30 cellular contexts compared by ENCODE assay signal in the genomic region with DNA sequence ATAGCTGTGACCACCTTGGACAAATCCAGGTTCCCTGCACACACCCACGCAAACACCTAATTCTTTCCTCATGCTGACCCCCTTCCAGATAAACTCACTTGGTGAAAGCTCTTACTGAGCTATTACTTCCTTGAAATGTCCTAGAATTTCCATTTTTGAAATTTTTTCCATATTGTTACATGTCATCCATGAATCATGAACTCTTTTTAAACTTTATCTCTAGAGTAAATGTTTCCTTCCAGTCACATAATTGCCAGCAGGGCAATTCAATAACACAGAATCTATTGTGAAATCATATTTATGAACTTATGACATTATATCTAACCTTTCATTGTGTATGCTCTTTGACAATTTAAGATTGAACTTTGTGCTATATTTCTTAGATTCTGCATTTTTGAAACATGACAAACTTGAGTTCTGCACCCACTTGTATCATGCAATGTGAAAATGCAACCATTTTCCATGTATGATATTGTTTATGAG. TPM values are rescaled to one million over a fixed set of nuclear protein-coding genes. Genes with fewer than 3 reads are reported as not detected.
DNase-seq lines count a peak whose midpoint lies in the region; ATAC-seq, FAIRE-seq and TF ChIP-seq lines count a peak whose summit lies in the region.
"Had no signal": no experiment of that assay in that cellular context is flagged by ENCODE, and none has a peak within 500 bp of the region (broad histone marks: within the 10 kb centered on the region; RNA-seq: fewer than 3 reads in every experiment).

No MANE protein-coding gene starts in this region.

- H4K20me1 ChIP-seq in GM23248 (ENCODE audit: insufficient read depth), result no peaks in the 10 kb centered on the region
- H4K20me1 ChIP-seq: BLaER1 had no signal

- H3K4me1 ChIP-seq in GM23248 (ENCODE audit: insufficient read depth), result peaks cover 12% of the 10 kb centered on the region
- no peaks in the 10 kb centered on the region for H3K4me1 ChIP-seq in pancreas
- H3K4me1 ChIP-seq: BLaER1, prostate gland, upper lobe of right lung had no signal

- peaks cover 3% of the 10 kb centered on the region for H3K4me1 Mint-ChIP-seq in activated CD4-positive, alpha-beta memory T cell treated with anti-CD3 and anti-CD28 coated beads, Interleukin-2, amount 10 ng/mL, durations not matched to agents 7 days and 5 days

- 69 to 74% methylated on average over 1 of the region's 1 CpG for WGBS in GM23248 (ENCODE audit: low coverage in 1 of 2, low lambda C conversion rate in 2 of 2, missing lambda C conversion rate in 2 of 2), 2 experiments
- WGBS in pancreas, 2 donors, result 94 to 100% methylated on average over 1 of the region's 1 CpG

- peak; percentile 34 for FAIRE-seq in pancreas (lab: Jason Lieb, UNC)
- FAIRE-seq: GM18507, HTR-8/SVneo had no signal

- TF ChIP-seq CTCF in cardiac fibroblast (IDR thresholded peaks at IDR 0.05; ENCODE audit: low read depth, low read length) (no peak), fibroblast of pulmonary artery (IDR thresholded peaks at IDR 0.05; ENCODE audit: low read length, missing control alignments) (no peak), pancreas (IDR thresholded peaks at IDR 0.05) (no peak)

- ATAC-seq in pancreas, result peak in 1 of 4 donors; percentile 79
- ATAC-seq: activated T-helper 17 cell treated with anti-CD3 and anti-CD28 coated beads, Interleukin-2, amount 50 U/mL, for 72 hours; esophagus mucosa; upper lobe of right lung had no signal

- no peak overlapping the region for H3K27ac ChIP-seq in GM23248
- H3K27ac ChIP-seq in pancreas, result peak overlapping the region in 1 of 4 donors; percentile 56
- H3K27ac ChIP-seq: BLaER1, KMS-11, prostate gland, SK-N-MC, upper lobe of right lung, VCaP had no signal

- H2AFZ ChIP-seq in GM23248, result no peak overlapping the region

- H3K9ac ChIP-seq in GM23248, result no peak overlapping the region
- H3K9ac ChIP-seq: BLaER1, KMS-11 had no signal

- peaks cover 5% of the 10 kb centered on the region for H3K36me3 Mint-ChIP-seq in activated CD4-positive, alpha-beta memory T cell treated with anti-CD3 and anti-CD28 coated beads, Interleukin-2, amount 10 ng/mL, durations not matched to agents 7 days and 5 days (ENCODE audit: low read depth)

- H3K4me3 Mint-ChIP-seq in activated CD4-positive, alpha-beta memory T cell treated with anti-CD3 and anti-CD28 coated beads, Interleukin-2, amount 10 ng/mL, durations not matched to agents 7 days and 5 days, result no peak overlapping the region
- H3K4me3 Mint-ChIP-seq: activated naive CD8-positive, alpha-beta T cell; activated T-helper 17 cell treated with anti-CD3 and anti-CD28 coated beads, Interleukin-2, amount 50 U/mL, for 72 hours had no signal

- H3K27me3 ChIP-seq in GM23248 (replicated peaks; ENCODE audit: insufficient read depth) (no peaks in the 10 kb centered on the region), pancreas (no peaks in the 10 kb centered on the region)
- H3K27me3 ChIP-seq: BLaER1, upper lobe of right lung had no signal

- H3F3A ChIP-seq in GM23248 (ENCODE audit: insufficient read depth), result peaks cover 7% of the 10 kb centered on the region; the same call in 1 of the 2 replicates

- no peak overlapping the region for H3K4me3 ChIP-seq in GM23248
- no peak overlapping the region for H3K4me3 ChIP-seq in cardiac fibroblast (replicated peaks in 1 of 2; ENCODE audit: low read depth in 2 of 2, low read length in 2 of 2)
- no peak overlapping the region for H3K4me3 ChIP-seq in fibroblast of pulmonary artery (replicated peaks; ENCODE audit: low read depth, low read length)
- H3K4me3 ChIP-seq in pancreas, result no peak overlapping the region
- H3K4me3 ChIP-seq: BLaER1, prostate gland, SK-N-MC, skin epidermis, upper lobe of right lung had no signal

- H3K27me3 Mint-ChIP-seq in activated CD4-positive, alpha-beta memory T cell treated with anti-CD3 and anti-CD28 coated beads, Interleukin-2, amount 10 ng/mL, durations not matched to agents 7 days and 5 days, result peaks cover 4% of the 10 kb centered on the region
- H3K27me3 Mint-ChIP-seq: activated naive CD8-positive, alpha-beta T cell; activated T-helper 17 cell treated with anti-CD3 and anti-CD28 coated beads, Interleukin-2, amount 50 U/mL, for 72 hours had no signal

- H3K9me3 Mint-ChIP-seq in activated CD4-positive, alpha-beta memory T cell treated with anti-CD3 and anti-CD28 coated beads, Interleukin-2, amount 10 ng/mL, durations not matched to agents 7 days and 5 days, result peaks cover 13% of the 10 kb centered on the region

- H3K9me2 ChIP-seq in GM23248 (ENCODE audit: insufficient read depth), result no peaks in the 10 kb centered on the region

- H3K9me3 ChIP-seq in GM23248 (ENCODE audit: low read depth), result no peaks in the 10 kb centered on the region
- no peaks in the 10 kb centered on the region for H3K9me3 ChIP-seq in pancreas
- H3K9me3 ChIP-seq: prostate gland, upper lobe of right lung had no signal

- in situ Hi-C loops in GM23248 (cut with MboI), result no loop called here

- DNase-seq in GM23248 (peak; percentile 45), cardiac fibroblast (ENCODE audit: low read depth in 2 of 2) (peak; percentile 36 to 37), fibroblast of pulmonary artery (ENCODE audit: low read depth) (peak; percentile 51), pancreas (no peak), middle frontal gyrus (ENCODE audit: extremely low spot score, low spot score) (no peak), retina (no peak)
- no peak for DNase-seq in activated CD4-positive, alpha-beta memory T cell treated with anti-CD3 and anti-CD28 coated beads, Interleukin-2, amount 10 ng/mL, durations not matched to agents 7 days and 5 days
- DNase-seq in activated CD4-positive, alpha-beta T cell treated with anti-CD3 and anti-CD28 coated beads for 4 hours, result no peak
- DNase-seq: effector memory CD4-positive, alpha-beta T cell; GDM1; glutamatergic neuron; GOT3; kidney glomerular epithelial cell; NCI-H146; NCI-H2171; NCI-H524 treated with DMSO at 0.1 percent for 48 hours; RPMI8226; substantia nigra; upper lobe of right lung had no signal

- CTCF ChIA-PET in activated CD4-positive, alpha-beta memory T cell treated with anti-CD3 and anti-CD28 coated beads, Interleukin-2, amount 10 ng/mL, durations not matched to agents 7 days and 5 days (lab: Charles Lee), result no interaction called here

- H3K79me2 ChIP-seq in GM23248 (ENCODE audit: insufficient read depth), result no peaks in the 10 kb centered on the region

- H3K36me3 ChIP-seq in GM23248 (ENCODE audit: low read depth) (no peaks in the 10 kb centered on the region), pancreas (no peaks in the 10 kb centered on the region)
- H3K36me3 ChIP-seq: BLaER1, prostate gland, upper lobe of right lung had no signal

- POLR2A ChIA-PET in activated CD4-positive, alpha-beta memory T cell treated with anti-CD3 and anti-CD28 coated beads, Interleukin-2, amount 10 ng/mL, durations not matched to agents 7 days and 5 days (lab: Charles Lee), result no interaction called here

- H3K4me2 ChIP-seq in GM23248 (ENCODE audit: unreplicated experiment), result no peak overlapping the region
- H3K4me2 ChIP-seq: BLaER1, KMS-11 had no signal

- H3K27ac Mint-ChIP-seq in activated CD4-positive, alpha-beta memory T cell treated with anti-CD3 and anti-CD28 coated beads, Interleukin-2, amount 10 ng/mL, durations not matched to agents 7 days and 5 days, result no peak overlapping the region
- H3K27ac Mint-ChIP-seq: activated naive CD8-positive, alpha-beta T cell; activated T-helper 17 cell treated with anti-CD3 and anti-CD28 coated beads, Interleukin-2, amount 50 U/mL, for 72 hours had no signal

- intact Hi-C loops in pancreas (cut with DNase I), result no loop called here

RNA-seq across cellular contexts. Expression of gene FGL2, which starts 26.8 kb away (rescaled TPM):
- total RNA-seq in GM23248 (2014; rRNA removed; shearing (Covaris generic)), result 3.8 and 4.8 TPM in 2 replicates
- polyA plus RNA-seq in GM23248 (2016; fragmentation: Nextera tagmentation; extraction: Ambion mirVana) (1.3 and 1.6 TPM in 2 replicates), pancreas (1 to 10 TPM in 1 of 2 donors, under 1 TPM in 1; 0.68 to 2.4 TPM)
- total RNA-seq in pancreas, result 10 to 100 TPM in 1 of 6 donors, 1 to 10 TPM in 5; 1.3 to 11.8 (median 4.2) TPM
- total RNA-seq in activated CD4-positive, alpha-beta memory T cell treated with anti-CD3 and anti-CD28 coated beads, Interleukin-2, amount 10 ng/mL, durations not matched to agents 7 days and 5 days, result 1 to 10 TPM; 4.1 to 4.2 TPM

Comparison
In these comparisons a context has a peak if more than half of its experiments do, and no peak if none do; other contexts are left out.
1. DNase-seq: peak in GM23248 (single experiment), cardiac fibroblast (2 of 2) and fibroblast of pulmonary artery (single experiment); none in pancreas (0 of 6), activated CD4-positive, alpha-beta memory T cell treated with anti-CD3 and anti-CD28 coated beads, Interleukin-2, amount 10 ng/mL, durations not matched to agents 7 days and 5 days (single experiment), activated CD4-positive, alpha-beta T cell treated with anti-CD3 and anti-CD28 coated beads for 4 hours (0 of 2), middle frontal gyrus (single experiment) and retina (single experiment).